ENCODE assay signal across 9 cellular contexts in the genomic region with DNA sequence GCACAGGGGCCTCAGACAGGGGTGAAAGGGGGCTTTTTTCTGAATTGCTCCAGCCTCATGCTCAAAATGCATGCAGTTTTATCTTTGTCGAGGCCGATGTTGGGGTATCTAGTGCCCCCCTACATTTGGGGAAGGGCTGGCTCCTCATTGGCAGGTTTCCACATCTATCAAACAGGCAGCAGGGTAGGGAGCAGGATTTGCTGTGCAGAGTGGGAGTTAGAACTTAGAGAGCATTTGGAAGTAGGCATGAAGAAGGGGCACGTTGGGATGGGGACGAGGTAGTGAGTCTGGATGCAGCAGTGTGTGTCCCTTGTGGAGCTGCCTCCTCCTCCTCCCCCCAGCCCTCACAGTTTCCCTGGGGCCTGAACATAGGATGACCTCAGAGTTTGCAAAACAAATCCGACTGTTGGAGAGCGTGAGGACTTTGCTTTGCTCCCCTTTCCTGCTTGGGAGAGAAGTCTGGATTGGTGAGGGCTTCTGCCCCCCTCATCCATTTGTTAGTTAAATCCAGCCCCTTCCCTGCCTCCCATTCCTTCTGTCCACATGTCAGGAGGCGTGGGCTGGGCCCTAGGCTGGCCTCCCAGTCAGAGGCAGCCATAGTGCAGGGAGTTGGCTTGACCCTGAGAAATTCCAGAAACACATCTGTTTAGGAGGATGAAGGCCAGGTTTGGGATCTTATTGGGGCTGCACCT. TPM values are rescaled to one million over a fixed set of nuclear protein-coding genes. Genes with fewer than 3 reads are reported as not detected.
A peak's percentile ranks its signal among the peaks of the same experiment; 100 is the strongest.
DNase-seq lines count a peak whose midpoint lies in the region; ATAC-seq and TF ChIP-seq lines count a peak whose summit lies in the region.
"Had no signal": no experiment of that assay in that cellular context is flagged by ENCODE, and none has a peak within 500 bp of the region (broad histone marks: within the 10 kb centered on the region; RNA-seq: fewer than 3 reads in every experiment).

No MANE protein-coding gene starts in this region.

- TF ChIP-seq CTCF in omental fat pad (IDR thresholded peaks at IDR 0.05) (no peak), GM10266 (IDR thresholded peaks at IDR 0.05; ENCODE audit: control insufficient read depth, insufficient read depth, low read depth, missing control alignments) (no peak)

- peak; percentile 30 for ATAC-seq in omental fat pad (ENCODE audit: low FRiP score)
- no peak for ATAC-seq in GM19452 (IDR thresholded peaks at IDR 0.05; ENCODE audit: unreplicated experiment)
- no peak for ATAC-seq in GM21529 (IDR thresholded peaks at IDR 0.05; ENCODE audit: unreplicated experiment)

- DNase-seq in ELF-1 (ENCODE audit: low read depth, low spot score): peak; percentile 78
- peak; percentile 96 to 98 for DNase-seq in NCI-H526 (lab: John Stamatoyannopoulos, UW)
- peak; percentile 93 for DNase-seq in globus pallidus (ENCODE audit: low spot score)
- DNase-seq in omental fat pad (ENCODE audit: low spot score): no peak
- DNase-seq in GM10266 (ENCODE audit: extremely low spot score): no peak
- no peak for DNase-seq in KG1 (lab: John Stamatoyannopoulos, UW)

RNA-seq across cellular contexts. Expression of a gene that starts 36.9 kb away (rescaled TPM):
- total RNA-seq in omental fat pad: under 1 TPM in 1 of 4 donors, not detected in 3; 0.16 TPM
- total RNA-seq: T-helper 1 cell treated with Interleukin-12 subunit alpha and Interleukin-12 subunit beta and Interleukin-4 antibody, amounts not matched to agents 30 ng/mL and 1 ng/mL, for 36 hours had no signal

RNA-seq across cellular contexts. Expression of a gene that starts 58.7 kb away (rescaled TPM):
- 10 to 100 TPM; 31.1 to 61.8 (median 43.0) TPM for total RNA-seq in omental fat pad

Comparison
In these comparisons a context has a peak if more than half of its experiments do, and no peak if none do; other contexts are left out.
1. DNase-seq: peak in ELF-1 (single experiment), NCI-H526 (2 of 2) and globus pallidus (single experiment); none in omental fat pad (single experiment), GM10266 (single experiment) and KG1 (single experiment).